Comparison of ENCODE assay signal across 20 cellular contexts in genomic region chr15:101232677-101233076, GRCh38. TPM values are rescaled to one million over a fixed set of nuclear protein-coding genes. Genes with fewer than 3 reads are reported as not detected.
DNase-seq lines count a peak whose midpoint lies in the region; TF ChIP-seq lines count a peak whose summit lies in the region.
"Had no signal": no experiment of that assay in that cellular context is flagged by ENCODE, and none has a peak within 500 bp of the region (broad histone marks: within the 10 kb centered on the region; RNA-seq: fewer than 3 reads in every experiment).

No MANE protein-coding gene starts in this region.

- H3K36me3 ChIP-seq in Loucy (ENCODE audit: insufficient read depth, low read length), result peaks cover 82% of the 10 kb centered on the region
- H3K36me3 ChIP-seq in esophagus squamous epithelium, result peaks cover 0 to 39% (median 3%) of the 10 kb centered on the region in 3 donors
- peaks cover 31% of the 10 kb centered on the region for H3K36me3 ChIP-seq in neutrophil
- no peaks in the 10 kb centered on the region for H3K36me3 ChIP-seq in Karpas-422 (ENCODE audit: insufficient read depth, low read length)

- H3K4me2 ChIP-seq in Loucy (ENCODE audit: low read depth, low read length, poor library complexity, severe bottlenecking), result peak overlapping the region; percentile 2
- no peak overlapping the region for H3K4me2 ChIP-seq in Karpas-422 (ENCODE audit: low read depth, low read length, poor library complexity, severe bottlenecking)

- H3K9ac ChIP-seq in Loucy (ENCODE audit: low read depth, low read length, poor library complexity, severe bottlenecking), result no peak overlapping the region
- no peak overlapping the region for H3K9ac ChIP-seq in Karpas-422 (ENCODE audit: low read length)

- peaks cover 99% of the 10 kb centered on the region for H3K79me2 ChIP-seq in Loucy (ENCODE audit: insufficient read depth, low read length)
- peaks cover 27% of the 10 kb centered on the region for H3K79me2 ChIP-seq in Karpas-422 (ENCODE audit: low read length)

- H3K27ac ChIP-seq in esophagus squamous epithelium (peak overlapping the region; percentile 15 to 63 (median 45)), neutrophil (peak overlapping the region; percentile 97), Karpas-422 (ENCODE audit: low read length) (no peak overlapping the region)
- H3K27ac ChIP-seq: upper lobe of left lung had no signal

- H4K20me1 ChIP-seq in Loucy (ENCODE audit: insufficient read depth, low read length, poor library complexity, severe bottlenecking), result peaks cover 69% of the 10 kb centered on the region
- H4K20me1 ChIP-seq in Karpas-422 (ENCODE audit: insufficient read depth, low read depth, low read length), result no peaks in the 10 kb centered on the region; the same call in 1 of the 2 replicates

- 39 to 53% methylated on average over 5 of the region's 5 CpGs for WGBS in esophagus squamous epithelium, 2 donors

- H3F3A ChIP-seq in Loucy (ENCODE audit: low read depth), result no peaks in the 10 kb centered on the region

- DNase-seq in ELF-1 (ENCODE audit: low read depth, low spot score) (peak; percentile 45), esophagus squamous epithelium (lab: John Stamatoyannopoulos, UW) (no peak), posterior vena cava (ENCODE audit: low spot score) (no peak), AG08396 (ENCODE audit: low spot score) (no peak), Karpas-422 (no peak)
- no peak for DNase-seq in activated T-cell treated with anti-CD3 and anti-CD28 coated beads, Interleukin-2, amount 50 U/mL, for 48 hours
- DNase-seq: activated CD4-positive, CD25-positive, alpha-beta regulatory T cell treated with anti-CD3 and anti-CD28 coated beads, Interleukin-2, amount 50 U/mL, for 72 hours; activated CD8-positive, alpha-beta memory T cell treated with anti-CD3 and anti-CD28 coated beads, Interleukin-2, amount 10 ng/mL, durations not matched to agents 7 days and 5 days; activated effector memory CD4-positive, alpha-beta T cell treated with Interleukin-2 at 50 U/mL for 16 hours; amniotic stem cell; CD8-positive, alpha-beta memory T cell; effector memory CD8-positive, alpha-beta T cell; IMR-90; naive thymus-derived CD8-positive, alpha-beta T cell; NCI-H2029 treated with DMSO at 0.1 percent for 48 hours; NCI-H526 treated with DMSO at 0.1 percent for 48 hours; upper lobe of left lung had no signal

- no peaks in the 10 kb centered on the region for H3K27me3 ChIP-seq in Loucy (ENCODE audit: insufficient read depth, low read length, poor library complexity, severe bottlenecking)
- no peaks in the 10 kb centered on the region for H3K27me3 ChIP-seq in esophagus squamous epithelium
- no peaks in the 10 kb centered on the region for H3K27me3 ChIP-seq in neutrophil
- no peaks in the 10 kb centered on the region for H3K27me3 ChIP-seq in Karpas-422 (ENCODE audit: low read length)
- H3K27me3 ChIP-seq: upper lobe of left lung had no signal

- H3K9me2 ChIP-seq in Loucy (replicated peaks; ENCODE audit: low read depth, low read length), result no peaks in the 10 kb centered on the region
- H3K9me2 ChIP-seq in Karpas-422 (replicated peaks; ENCODE audit: insufficient read depth, low read length), result no peaks in the 10 kb centered on the region

- TF ChIP-seq POLR2A in esophagus squamous epithelium (IDR thresholded peaks at IDR 0.05), result no peak

- no peak overlapping the region for H2AFZ ChIP-seq in Loucy (ENCODE audit: low read length)
- no peak overlapping the region for H2AFZ ChIP-seq in Karpas-422 (ENCODE audit: low read length)

- TF ChIP-seq CTCF in Loucy (conservative IDR thresholded peaks at IDR 0.05; ENCODE audit: low read length) (no peak), esophagus squamous epithelium (IDR thresholded peaks at IDR 0.05) (no peak), neutrophil (IDR thresholded peaks at IDR 0.05) (no peak)

- H3K9me3 ChIP-seq in Loucy (ENCODE audit: insufficient read depth, low read depth, low read length), result peaks cover 14% of the 10 kb centered on the region; the same call in 1 of the 2 replicates
- peaks cover 0 to 5% (median 0%) of the 10 kb centered on the region in 3 donors for H3K9me3 ChIP-seq in esophagus squamous epithelium
- no peaks in the 10 kb centered on the region for H3K9me3 ChIP-seq in neutrophil
- H3K9me3 ChIP-seq in Karpas-422 (ENCODE audit: low read length), result no peaks in the 10 kb centered on the region

- H3K4me3 ChIP-seq in Loucy (ENCODE audit: low read length, poor library complexity, severe bottlenecking) (no peak overlapping the region), esophagus squamous epithelium (no peak overlapping the region), neutrophil (ENCODE audit: low read depth in 1 of 2, low read length in 1 of 2) (no peak overlapping the region), Karpas-422 (ENCODE audit: low read length) (no peak overlapping the region)
- H3K4me3 ChIP-seq: lung, upper lobe of left lung had no signal

- intact Hi-C loops in esophagus squamous epithelium (cut with DNase I) (no loop called here), posterior vena cava (cut with DNase I) (loop anchor here in 1 of 2 donors (2.0 kb wide), 1 partner anchor 44 kb away; the partner anchor contains the start of gene SELENOS)

- H3K4me1 ChIP-seq in Loucy (ENCODE audit: insufficient read depth, low read length, poor library complexity, severe bottlenecking), result peaks cover 41% of the 10 kb centered on the region
- H3K4me1 ChIP-seq in esophagus squamous epithelium, result peaks cover 9 to 64% (median 25%) of the 10 kb centered on the region in 3 donors
- H3K4me1 ChIP-seq in neutrophil (ENCODE audit: control insufficient read depth in 1 of 2, insufficient read depth in 1 of 2, low read depth in 1 of 2, low read length in 1 of 2), result peaks cover 66 to 77% of the 10 kb centered on the region in 2 experiments
- no peaks in the 10 kb centered on the region for H3K4me1 ChIP-seq in Karpas-422 (ENCODE audit: low read length)

RNA-seq across cellular contexts. Expression of gene CHSY1, which starts 19.2 kb away (rescaled TPM):
- total RNA-seq in esophagus squamous epithelium (10 to 100 TPM in 3 of 4 donors, 1 to 10 TPM in 1; 8.8 to 19.3 (median 11.4) TPM), posterior vena cava (10 to 100 TPM; 48.6 to 57.3 TPM)
- 10.5 and 11.4 TPM in 2 replicates for total RNA-seq in Karpas-422 (2014; rRNA removed; shearing (Covaris generic); ENCODE audit: low replicate concordance)

RNA-seq across cellular contexts. Expression of gene SELENOS, which starts 44.6 kb away (rescaled TPM):
- total RNA-seq in esophagus squamous epithelium, result 10 to 100 TPM; 57.6 to 69.6 (median 63.4) TPM
- 10 to 100 TPM; 67.4 to 76.7 TPM for total RNA-seq in posterior vena cava
- 14.9 and 27.2 TPM in 2 replicates for total RNA-seq in Karpas-422 (2014; rRNA removed; shearing (Covaris generic); ENCODE audit: low replicate concordance)
